28 cellular contexts compared by ENCODE assay signal in genomic region chr2:3229221-3229620, GRCh38.
"Had no signal": no experiment of that assay in that cellular context is flagged by ENCODE, and none has a peak within 500 bp of the region (broad histone marks: within the 10 kb centered on the region; RNA-seq: fewer than 3 reads in every experiment).

No MANE protein-coding gene starts in this region.

- H3K4me3 ChIP-seq: ascending aorta, breast epithelium, cardiac muscle cell, coronary artery, dorsolateral prefrontal cortex had no signal

- H3K36me3 ChIP-seq: ascending aorta, breast epithelium, cardiac muscle cell had no signal

- H3K27me3 ChIP-seq: ascending aorta, breast epithelium, cardiac muscle cell, dorsolateral prefrontal cortex had no signal

- H3K27ac ChIP-seq: ascending aorta, breast epithelium, cardiac muscle cell, coronary artery, dorsolateral prefrontal cortex had no signal

- H3K4me1 ChIP-seq: ascending aorta, breast epithelium had no signal

- ATAC-seq: activated CD4-positive, alpha-beta T cell treated with anti-CD3 and anti-CD28 coated beads for 36 hours; activated CD8-positive, alpha-beta memory T cell treated with anti-CD3 and anti-CD28 coated beads, Interleukin-2, amount 10 ng/mL, durations not matched to agents 7 days and 5 days; activated CD8-positive, alpha-beta T cell treated with anti-CD3 and anti-CD28 coated beads, Interleukin-2, amount 10 ng/mL, durations not matched to agents 7 days and 5 days; activated naive CD4-positive, alpha-beta T cell treated with anti-CD3 and anti-CD28 coated beads, Interleukin-2, amount 50 U/mL, for 72 hours; activated T-cell treated with anti-CD3 and anti-CD28 coated beads, Interleukin-2, amount 50 U/mL, for 72 hours; esophagus mucosa had no signal

- DNase-seq: activated CD4-positive, alpha-beta memory T cell treated with anti-CD3 and anti-CD28 coated beads for 36 hours; activated CD4-positive, alpha-beta T cell treated with anti-CD3 and anti-CD28 coated beads for 36 hours; activated CD4-positive, alpha-beta T cell treated with anti-CD3 and anti-CD28 coated beads, Interleukin-2, amount 10 ng/mL, durations not matched to agents 24 days and 14 days; activated CD4-positive, CD25-positive, alpha-beta regulatory T cell; activated CD4-positive, CD25-positive, alpha-beta regulatory T cell treated with anti-CD3 and anti-CD28 coated beads, Interleukin-2, amount 50 U/mL, for 72 hours; activated CD8-positive, alpha-beta memory T cell treated with anti-CD3 and anti-CD28 coated beads, Interleukin-2, amount 10 ng/mL, durations not matched to agents 7 days and 5 days; activated CD8-positive, alpha-beta memory T cell treated with anti-CD3 and anti-CD28 coated beads, Interleukin-2, amount 50 U/mL, for 4 hours; activated CD8-positive, alpha-beta T cell treated with anti-CD3 and anti-CD28 coated beads, Interleukin-2, amount 10 ng/mL, durations not matched to agents 7 days and 5 days; activated gamma-delta T cell; activated naive CD4-positive, alpha-beta T cell; activated naive CD4-positive, alpha-beta T cell treated with anti-CD3 and anti-CD28 coated beads, Interleukin-2, amount 10 ng/mL, durations not matched to agents 7 days and 5 days; activated naive CD8-positive, alpha-beta T cell treated with anti-CD3 and anti-CD28 coated beads, Interleukin-2, amount 10 ng/mL, durations not matched to agents 7 days and 5 days; activated T-cell treated with anti-CD3 and anti-CD28 coated beads for 4 hours; activated T-cell treated with anti-CD3 and anti-CD28 coated beads, Interleukin-2, amount 50 U/mL, for 24 hours; activated T-cell treated with anti-CD3 and anti-CD28 coated beads, Interleukin-2, amount 50 U/mL, for 72 hours; central memory CD4-positive, alpha-beta T cell; cerebellar nuclear complex; dorsolateral prefrontal cortex; effector memory CD4-positive, alpha-beta T cell; foreskin fibroblast; head of caudate nucleus; T-helper 2 cell had no signal
